8 cellular contexts compared by ENCODE assay signal in genomic region chr6:42890311-42891198, GRCh38. TPM values are rescaled to one million over a fixed set of nuclear protein-coding genes. Genes with fewer than 3 reads are reported as not detected.
DNase-seq lines count a peak whose midpoint lies in the region; ATAC-seq, FAIRE-seq and TF ChIP-seq lines count a peak whose summit lies in the region.

No MANE protein-coding gene starts in this region.

- WGBS in esophagus, 2 donors: 0 to 1% methylated on average over 63 of the region's 63 CpGs

- peak overlapping the region; percentile 96 for H3K27ac Mint-ChIP-seq in activated T-cell treated with anti-CD3 and anti-CD28 coated beads, Interleukin-2, amount 50 U/mL, for 24 hours

- TF ChIP-seq CTCF in D721Med (IDR thresholded peaks at IDR 0.05; ENCODE audit: insufficient read depth, missing control alignments) (no peak), PC-3 (conservative IDR thresholded peaks at IDR 0.05; ENCODE audit: low read depth, low read length) (no peak)

- peak; percentile 92 for ATAC-seq in GM21515 (IDR thresholded peaks at IDR 0.05; ENCODE audit: unreplicated experiment)
- peak; percentile 90 for ATAC-seq in PC-3

- H3K27me3 Mint-ChIP-seq in activated T-cell treated with anti-CD3 and anti-CD28 coated beads, Interleukin-2, amount 50 U/mL, for 24 hours: no peaks in the 10 kb centered on the region

- H3K36me3 Mint-ChIP-seq in activated T-cell treated with anti-CD3 and anti-CD28 coated beads, Interleukin-2, amount 50 U/mL, for 24 hours (ENCODE audit: low read depth): peaks cover 50% of the 10 kb centered on the region

- H2AFZ ChIP-seq in PC-3 (ENCODE audit: low read length): peak overlapping the region; percentile 88

- H3K4me3 ChIP-seq in PC-3 (ENCODE audit: low read length) (peak overlapping the region; percentile 84), esophagus (ENCODE audit: low read depth in 1 of 2, low read length in 2 of 2) (peak overlapping the region; percentile 71 to 98), mucosa of stomach (ENCODE audit: low read length) (peak overlapping the region; percentile 82)

- POLR2A ChIA-PET in PC-3 (lab: Charles Lee; ENCODE audit: unreplicated experiment): interaction anchor here (0.6 kb wide), 3 partner anchors 94 to 111 kb away, joined by 3 read pairs; partner anchors contain the start of gene PPP2R5D

- peak; percentile 88 for DNase-seq in D721Med (ENCODE audit: insufficient read length, low spot score)
- peak; percentile 55 for DNase-seq in HuH-7.5 (ENCODE audit: low spot score)
- peak; percentile 95 for DNase-seq in PC-3
- peak; percentile 93 for DNase-seq in activated T-cell treated with anti-CD3 and anti-CD28 coated beads, Interleukin-2, amount 50 U/mL, for 24 hours
- DNase-seq in stimulated activated CD8-positive, alpha-beta memory T cell treated with anti-CD3 and anti-CD28 coated beads, Interleukin-4, amount 100 ng/mL, for 4 hours (ENCODE audit: low read depth in 2 of 2, low spot score in 1 of 2): peak; percentile 73 to 76

- H3K36me3 ChIP-seq in PC-3 (ENCODE audit: low read depth, low read length): peaks cover 6% of the 10 kb centered on the region
- peaks cover 5% of the 10 kb centered on the region in 2 donors for H3K36me3 ChIP-seq in esophagus (ENCODE audit: control insufficient read depth in 2 of 2, insufficient read depth in 2 of 2, low read length in 1 of 2)
- no peaks in the 10 kb centered on the region for H3K36me3 ChIP-seq in mucosa of stomach (ENCODE audit: control insufficient read depth, insufficient read depth, low read length)

- H3K9me3 Mint-ChIP-seq in activated T-cell treated with anti-CD3 and anti-CD28 coated beads, Interleukin-2, amount 50 U/mL, for 24 hours: no peaks in the 10 kb centered on the region

- no peaks in the 10 kb centered on the region for H4K20me1 ChIP-seq in PC-3 (ENCODE audit: low read length)

- peaks cover 4% of the 10 kb centered on the region; the same call in 1 of the 2 replicates for H3K79me2 ChIP-seq in PC-3 (ENCODE audit: low read length)

- CTCF ChIA-PET in PC-3 (lab: Charles Lee): interaction anchor here (0.6 kb wide), 1 partner anchor 289 kb away, joined by 3 read pairs; no protein-coding TSS in a partner anchor

- H3K4me1 ChIP-seq in PC-3 (ENCODE audit: insufficient read depth, low read length) (peaks cover 9% of the 10 kb centered on the region), esophagus (ENCODE audit: control insufficient read depth in 2 of 2, insufficient read depth in 2 of 2, low read length in 1 of 2) (peaks cover 0 to 2% of the 10 kb centered on the region in 2 donors), mucosa of stomach (ENCODE audit: control insufficient read depth, insufficient read depth, low read length) (peaks cover 8% of the 10 kb centered on the region)

- intact Hi-C loops in PC-3 (cut with micrococcal nuclease): no loop called here

- H3K4me2 ChIP-seq in PC-3 (ENCODE audit: low read length): peak overlapping the region; percentile 88

- H3K27me3 ChIP-seq in PC-3 (ENCODE audit: low read length): no peaks in the 10 kb centered on the region
- no peaks in the 10 kb centered on the region for H3K27me3 ChIP-seq in esophagus (ENCODE audit: control insufficient read depth in 1 of 2, insufficient read depth in 2 of 2, low read length in 2 of 2)
- no peaks in the 10 kb centered on the region for H3K27me3 ChIP-seq in mucosa of stomach (ENCODE audit: control insufficient read depth, insufficient read depth, low read length)

- H3K9me3 ChIP-seq in PC-3 (ENCODE audit: low read length): no peaks in the 10 kb centered on the region
- no peaks in the 10 kb centered on the region for H3K9me3 ChIP-seq in esophagus (ENCODE audit: control insufficient read depth in 2 of 2, insufficient read depth in 1 of 2, low read depth in 1 of 2, low read length in 1 of 2)
- no peaks in the 10 kb centered on the region for H3K9me3 ChIP-seq in mucosa of stomach (ENCODE audit: control insufficient read depth, low read length)

- peak overlapping the region; percentile 91 for H3K4me3 Mint-ChIP-seq in activated T-cell treated with anti-CD3 and anti-CD28 coated beads, Interleukin-2, amount 50 U/mL, for 24 hours

- no peak for FAIRE-seq in D721Med (lab: Jason Lieb, UNC)

- H3K4me1 Mint-ChIP-seq in activated T-cell treated with anti-CD3 and anti-CD28 coated beads, Interleukin-2, amount 50 U/mL, for 24 hours (ENCODE audit: low read depth): peaks cover 42% of the 10 kb centered on the region

- BruUV-seq in PC-3 (replicated peaks; lab: Mats Ljungman, UMichigan): TSS peak; percentile 89

- H3K9me2 ChIP-seq in PC-3 (replicated peaks; ENCODE audit: low read length): no peaks in the 10 kb centered on the region

- H3F3A ChIP-seq in PC-3 (ENCODE audit: low read length, unreplicated experiment): peaks cover 2% of the 10 kb centered on the region

- H3K27ac ChIP-seq in PC-3 (ENCODE audit: low read length) (peak overlapping the region; percentile 87), esophagus (ENCODE audit: low read depth in 2 of 2, low read length in 1 of 2) (peak overlapping the region; percentile 98 to 100)

- peak overlapping the region; percentile 88 for H3K9ac ChIP-seq in PC-3 (ENCODE audit: low read length)
- peak overlapping the region; percentile 86 for H3K9ac ChIP-seq in mucosa of stomach (ENCODE audit: low read length)

RNA-seq across cellular contexts. Expression of gene RPL7L1, which starts 11.1 kb away (rescaled TPM):
- 87.6 and 99.5 TPM in 2 replicates for total RNA-seq in PC-3 (2014; rRNA removed)
- 10 to 100 TPM; 32.7 to 39.4 TPM for polyA plus RNA-seq in esophagus

RNA-seq across cellular contexts. Expression of gene PTCRA, which starts 25.3 kb away (rescaled TPM):
- total RNA-seq in PC-3 (2014; rRNA removed): not detected in 2 replicates
- polyA plus RNA-seq in esophagus: not detected

RNA-seq across cellular contexts. Expression of gene CNPY3, which starts 38.7 kb away (rescaled TPM):
- 37.5 and 42.2 TPM in 2 replicates for total RNA-seq in PC-3 (2014; rRNA removed)
- polyA plus RNA-seq in esophagus: 10 to 100 TPM; 14.2 to 15.1 TPM

Comparison
In these comparisons a context has a peak if more than half of its experiments do, and no peak if none do; other contexts are left out.
1. Peak in every context shown above with its lines: DNase-seq, ATAC-seq, H3K4me3 ChIP-seq and H3K27ac ChIP-seq.